Comparison of ENCODE assay signal across 1 cellular context in the genomic region with DNA sequence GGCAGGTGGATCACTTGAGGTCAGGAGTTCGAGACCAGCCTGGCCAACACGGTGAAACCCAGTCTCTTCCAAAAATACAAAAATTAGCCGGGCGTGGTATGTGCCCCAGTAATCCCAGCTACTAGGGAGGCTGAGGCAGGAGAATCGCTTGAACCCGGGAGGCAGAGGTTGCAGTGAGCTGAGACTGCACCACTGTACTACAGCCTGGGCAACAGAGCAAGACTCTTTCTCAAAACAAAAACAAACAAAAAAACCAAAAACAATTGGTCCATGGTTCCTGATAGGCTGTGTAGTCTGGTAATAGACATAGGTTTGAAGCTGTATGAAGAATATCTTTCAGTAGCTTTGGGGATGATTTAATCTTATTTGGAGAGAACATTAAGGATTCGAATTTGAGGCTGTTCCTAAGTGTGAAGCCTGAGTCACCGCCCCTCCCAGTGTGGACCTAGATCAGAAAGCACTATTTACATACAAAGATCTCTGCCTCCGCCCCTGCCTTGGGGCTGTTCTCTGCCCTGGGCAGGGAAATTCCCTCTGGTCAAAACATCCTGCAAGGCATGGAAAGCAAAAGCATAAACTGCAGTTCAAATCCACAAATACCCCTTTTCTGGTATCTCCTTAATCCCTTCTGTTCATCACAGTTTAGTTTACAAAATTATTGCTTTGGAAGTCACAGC.
TF ChIP-seq lines count a peak whose summit lies in the region.

No MANE protein-coding gene starts in this region.

TF ChIP-seq in GM12878, 131 proteins besides CTCF, POLR2A, EP300 and RAD21 (continued from another document and continues in another):
- TF ChIP-seq, protein P1, sequence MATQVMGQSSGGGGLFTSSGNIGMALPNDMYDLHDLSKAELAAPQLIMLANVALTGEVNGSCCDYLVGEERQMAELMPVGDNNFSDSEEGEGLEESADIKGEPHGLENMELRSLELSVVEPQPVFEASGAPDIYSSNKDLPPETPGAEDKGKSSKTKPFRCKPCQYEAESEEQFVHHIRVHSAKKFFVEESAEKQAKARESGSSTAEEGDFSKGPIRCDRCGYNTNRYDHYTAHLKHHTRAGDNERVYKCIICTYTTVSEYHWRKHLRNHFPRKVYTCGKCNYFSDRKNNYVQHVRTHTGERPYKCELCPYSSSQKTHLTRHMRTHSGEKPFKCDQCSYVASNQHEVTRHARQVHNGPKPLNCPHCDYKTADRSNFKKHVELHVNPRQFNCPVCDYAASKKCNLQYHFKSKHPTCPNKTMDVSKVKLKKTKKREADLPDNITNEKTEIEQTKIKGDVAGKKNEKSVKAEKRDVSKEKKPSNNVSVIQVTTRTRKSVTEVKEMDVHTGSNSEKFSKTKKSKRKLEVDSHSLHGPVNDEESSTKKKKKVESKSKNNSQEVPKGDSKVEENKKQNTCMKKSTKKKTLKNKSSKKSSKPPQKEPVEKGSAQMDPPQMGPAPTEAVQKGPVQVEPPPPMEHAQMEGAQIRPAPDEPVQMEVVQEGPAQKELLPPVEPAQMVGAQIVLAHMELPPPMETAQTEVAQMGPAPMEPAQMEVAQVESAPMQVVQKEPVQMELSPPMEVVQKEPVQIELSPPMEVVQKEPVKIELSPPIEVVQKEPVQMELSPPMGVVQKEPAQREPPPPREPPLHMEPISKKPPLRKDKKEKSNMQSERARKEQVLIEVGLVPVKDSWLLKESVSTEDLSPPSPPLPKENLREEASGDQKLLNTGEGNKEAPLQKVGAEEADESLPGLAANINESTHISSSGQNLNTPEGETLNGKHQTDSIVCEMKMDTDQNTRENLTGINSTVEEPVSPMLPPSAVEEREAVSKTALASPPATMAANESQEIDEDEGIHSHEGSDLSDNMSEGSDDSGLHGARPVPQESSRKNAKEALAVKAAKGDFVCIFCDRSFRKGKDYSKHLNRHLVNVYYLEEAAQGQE (IDR thresholded peaks at IDR 0.05; ENCODE audit: low read depth, low read length): no peak
- TF ChIP-seq MEF2A (IDR thresholded peaks at IDR 0.05; ENCODE audit: insufficient read depth, low read depth, low read length) (0 out of 2 replicates have a peak, but pooled peaks have one; percentile 31), GABPA (IDR thresholded peaks at IDR 0.05; ENCODE audit: low read depth) (no peak), ZNF24 (IDR thresholded peaks at IDR 0.05) (no peak), CHD1 (IDR thresholded peaks at IDR 0.05; ENCODE audit: low read depth, low read length) (no peak), PAX5 (IDR thresholded peaks at IDR 0.05; ENCODE audit: borderline replicate concordance, low read depth, low read length) (no peak), CREM (IDR thresholded peaks at IDR 0.05; ENCODE audit: low read depth) (peak; percentile 60; the same call in 1 of the 2 replicates), BACH1 (IDR thresholded peaks at IDR 0.05; ENCODE audit: borderline replicate concordance) (peak; percentile 17; the same call in 1 of the 2 replicates), ATF7 (IDR thresholded peaks at IDR 0.05; ENCODE audit: low read depth) (peak; percentile 46; the same call in 1 of the 2 replicates), RCOR1 (conservative IDR thresholded peaks at IDR 0.05; ENCODE audit: low read depth, low read length) (no peak), MEF2B (IDR thresholded peaks at IDR 0.05; ENCODE audit: partially characterized antibody, poor library complexity, severe bottlenecking) (peak; percentile 20), DPF2 (IDR thresholded peaks at IDR 0.05) (0 out of 2 replicates have a peak, but pooled peaks have one; percentile 12), RELA (IDR thresholded peaks at IDR 0.05; ENCODE audit: borderline replicate concordance, partially characterized antibody) (peak; percentile 75), BHLHE40 (IDR thresholded peaks at IDR 0.05; ENCODE audit: borderline replicate concordance in 1 of 2, low read depth in 2 of 2, low read length in 1 of 2) (0 out of 4 replicates have a peak, but pooled peaks of 1 of the 2 experiments have one; percentile 53), CBX3 (IDR thresholded peaks at IDR 0.05; ENCODE audit: borderline replicate concordance, low read depth) (no peak), SMC3 (IDR thresholded peaks at IDR 0.05; ENCODE audit: borderline replicate concordance, low read length) (no peak), MXI1 (IDR thresholded peaks at IDR 0.05; ENCODE audit: low read depth, low read length) (no peak), NR2C1 (IDR thresholded peaks at IDR 0.05) (no peak), POLR2AphosphoS2 (IDR thresholded peaks at IDR 0.05; ENCODE audit: low read depth, low read length) (no peak), IKZF1 (conservative IDR thresholded peaks at IDR 0.05) (peak; percentile 54), ZZZ3 (IDR thresholded peaks at IDR 0.05; ENCODE audit: control insufficient read depth, insufficient read length, low read depth) (no peak), POU2F2 (IDR thresholded peaks at IDR 0.05; ENCODE audit: borderline replicate concordance, low read depth, low read length) (peak; percentile 81; the same call in 1 of the 3 replicates), JUNB (IDR thresholded peaks at IDR 0.05) (peak; percentile 35; the same call in 1 of the 2 replicates)
- TF ChIP-seq, protein P2, sequence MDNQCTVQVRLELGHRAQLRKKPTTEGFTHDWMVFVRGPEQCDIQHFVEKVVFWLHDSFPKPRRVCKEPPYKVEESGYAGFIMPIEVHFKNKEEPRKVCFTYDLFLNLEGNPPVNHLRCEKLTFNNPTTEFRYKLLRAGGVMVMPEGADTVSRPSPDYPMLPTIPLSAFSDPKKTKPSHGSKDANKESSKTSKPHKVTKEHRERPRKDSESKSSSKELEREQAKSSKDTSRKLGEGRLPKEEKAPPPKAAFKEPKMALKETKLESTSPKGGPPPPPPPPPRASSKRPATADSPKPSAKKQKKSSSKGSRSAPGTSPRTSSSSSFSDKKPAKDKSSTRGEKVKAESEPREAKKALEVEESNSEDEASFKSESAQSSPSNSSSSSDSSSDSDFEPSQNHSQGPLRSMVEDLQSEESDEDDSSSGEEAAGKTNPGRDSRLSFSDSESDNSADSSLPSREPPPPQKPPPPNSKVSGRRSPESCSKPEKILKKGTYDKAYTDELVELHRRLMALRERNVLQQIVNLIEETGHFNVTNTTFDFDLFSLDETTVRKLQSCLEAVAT (IDR thresholded peaks at IDR 0.05): peak; percentile 49; the same call in 1 of the 2 replicates
- TF ChIP-seq, protein P3, sequence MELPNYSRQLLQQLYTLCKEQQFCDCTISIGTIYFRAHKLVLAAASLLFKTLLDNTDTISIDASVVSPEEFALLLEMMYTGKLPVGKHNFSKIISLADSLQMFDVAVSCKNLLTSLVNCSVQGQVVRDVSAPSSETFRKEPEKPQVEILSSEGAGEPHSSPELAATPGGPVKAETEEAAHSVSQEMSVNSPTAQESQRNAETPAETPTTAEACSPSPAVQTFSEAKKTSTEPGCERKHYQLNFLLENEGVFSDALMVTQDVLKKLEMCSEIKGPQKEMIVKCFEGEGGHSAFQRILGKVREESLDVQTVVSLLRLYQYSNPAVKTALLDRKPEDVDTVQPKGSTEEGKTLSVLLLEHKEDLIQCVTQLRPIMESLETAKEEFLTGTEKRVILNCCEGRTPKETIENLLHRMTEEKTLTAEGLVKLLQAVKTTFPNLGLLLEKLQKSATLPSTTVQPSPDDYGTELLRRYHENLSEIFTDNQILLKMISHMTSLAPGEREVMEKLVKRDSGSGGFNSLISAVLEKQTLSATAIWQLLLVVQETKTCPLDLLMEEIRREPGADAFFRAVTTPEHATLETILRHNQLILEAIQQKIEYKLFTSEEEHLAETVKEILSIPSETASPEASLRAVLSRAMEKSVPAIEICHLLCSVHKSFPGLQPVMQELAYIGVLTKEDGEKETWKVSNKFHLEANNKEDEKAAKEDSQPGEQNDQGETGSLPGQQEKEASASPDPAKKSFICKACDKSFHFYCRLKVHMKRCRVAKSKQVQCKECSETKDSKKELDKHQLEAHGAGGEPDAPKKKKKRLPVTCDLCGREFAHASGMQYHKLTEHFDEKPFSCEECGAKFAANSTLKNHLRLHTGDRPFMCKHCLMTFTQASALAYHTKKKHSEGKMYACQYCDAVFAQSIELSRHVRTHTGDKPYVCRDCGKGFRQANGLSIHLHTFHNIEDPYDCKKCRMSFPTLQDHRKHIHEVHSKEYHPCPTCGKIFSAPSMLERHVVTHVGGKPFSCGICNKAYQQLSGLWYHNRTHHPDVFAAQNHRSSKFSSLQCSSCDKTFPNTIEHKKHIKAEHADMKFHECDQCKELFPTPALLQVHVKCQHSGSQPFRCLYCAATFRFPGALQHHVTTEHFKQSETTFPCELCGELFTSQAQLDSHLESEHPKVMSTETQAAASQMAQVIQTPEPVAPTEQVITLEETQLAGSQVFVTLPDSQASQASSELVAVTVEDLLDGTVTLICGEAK (IDR thresholded peaks at IDR 0.05; ENCODE audit: borderline replicate concordance): no peak
- TF ChIP-seq, protein P4, sequence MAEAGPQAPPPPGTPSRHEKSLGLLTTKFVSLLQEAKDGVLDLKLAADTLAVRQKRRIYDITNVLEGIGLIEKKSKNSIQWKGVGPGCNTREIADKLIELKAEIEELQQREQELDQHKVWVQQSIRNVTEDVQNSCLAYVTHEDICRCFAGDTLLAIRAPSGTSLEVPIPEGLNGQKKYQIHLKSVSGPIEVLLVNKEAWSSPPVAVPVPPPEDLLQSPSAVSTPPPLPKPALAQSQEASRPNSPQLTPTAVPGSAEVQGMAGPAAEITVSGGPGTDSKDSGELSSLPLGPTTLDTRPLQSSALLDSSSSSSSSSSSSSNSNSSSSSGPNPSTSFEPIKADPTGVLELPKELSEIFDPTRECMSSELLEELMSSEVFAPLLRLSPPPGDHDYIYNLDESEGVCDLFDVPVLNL (IDR thresholded peaks at IDR 0.05; ENCODE audit: low read depth, low read length): no peak
- TF ChIP-seq, protein P5, sequence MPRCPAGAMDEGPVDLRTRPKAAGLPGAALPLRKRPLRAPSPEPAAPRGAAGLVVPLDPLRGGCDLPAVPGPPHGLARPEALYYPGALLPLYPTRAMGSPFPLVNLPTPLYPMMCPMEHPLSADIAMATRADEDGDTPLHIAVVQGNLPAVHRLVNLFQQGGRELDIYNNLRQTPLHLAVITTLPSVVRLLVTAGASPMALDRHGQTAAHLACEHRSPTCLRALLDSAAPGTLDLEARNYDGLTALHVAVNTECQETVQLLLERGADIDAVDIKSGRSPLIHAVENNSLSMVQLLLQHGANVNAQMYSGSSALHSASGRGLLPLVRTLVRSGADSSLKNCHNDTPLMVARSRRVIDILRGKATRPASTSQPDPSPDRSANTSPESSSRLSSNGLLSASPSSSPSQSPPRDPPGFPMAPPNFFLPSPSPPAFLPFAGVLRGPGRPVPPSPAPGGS (IDR thresholded peaks at IDR 0.05; ENCODE audit: borderline replicate concordance, insufficient read depth, low read depth, low read length, poor library complexity, severe bottlenecking): peak; percentile 82
- TF ChIP-seq, protein P6, sequence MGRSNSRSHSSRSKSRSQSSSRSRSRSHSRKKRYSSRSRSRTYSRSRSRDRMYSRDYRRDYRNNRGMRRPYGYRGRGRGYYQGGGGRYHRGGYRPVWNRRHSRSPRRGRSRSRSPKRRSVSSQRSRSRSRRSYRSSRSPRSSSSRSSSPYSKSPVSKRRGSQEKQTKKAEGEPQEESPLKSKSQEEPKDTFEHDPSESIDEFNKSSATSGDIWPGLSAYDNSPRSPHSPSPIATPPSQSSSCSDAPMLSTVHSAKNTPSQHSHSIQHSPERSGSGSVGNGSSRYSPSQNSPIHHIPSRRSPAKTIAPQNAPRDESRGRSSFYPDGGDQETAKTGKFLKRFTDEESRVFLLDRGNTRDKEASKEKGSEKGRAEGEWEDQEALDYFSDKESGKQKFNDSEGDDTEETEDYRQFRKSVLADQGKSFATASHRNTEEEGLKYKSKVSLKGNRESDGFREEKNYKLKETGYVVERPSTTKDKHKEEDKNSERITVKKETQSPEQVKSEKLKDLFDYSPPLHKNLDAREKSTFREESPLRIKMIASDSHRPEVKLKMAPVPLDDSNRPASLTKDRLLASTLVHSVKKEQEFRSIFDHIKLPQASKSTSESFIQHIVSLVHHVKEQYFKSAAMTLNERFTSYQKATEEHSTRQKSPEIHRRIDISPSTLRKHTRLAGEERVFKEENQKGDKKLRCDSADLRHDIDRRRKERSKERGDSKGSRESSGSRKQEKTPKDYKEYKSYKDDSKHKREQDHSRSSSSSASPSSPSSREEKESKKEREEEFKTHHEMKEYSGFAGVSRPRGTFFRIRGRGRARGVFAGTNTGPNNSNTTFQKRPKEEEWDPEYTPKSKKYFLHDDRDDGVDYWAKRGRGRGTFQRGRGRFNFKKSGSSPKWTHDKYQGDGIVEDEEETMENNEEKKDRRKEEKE (IDR thresholded peaks at IDR 0.05): no peak
- TF ChIP-seq, protein P7, sequence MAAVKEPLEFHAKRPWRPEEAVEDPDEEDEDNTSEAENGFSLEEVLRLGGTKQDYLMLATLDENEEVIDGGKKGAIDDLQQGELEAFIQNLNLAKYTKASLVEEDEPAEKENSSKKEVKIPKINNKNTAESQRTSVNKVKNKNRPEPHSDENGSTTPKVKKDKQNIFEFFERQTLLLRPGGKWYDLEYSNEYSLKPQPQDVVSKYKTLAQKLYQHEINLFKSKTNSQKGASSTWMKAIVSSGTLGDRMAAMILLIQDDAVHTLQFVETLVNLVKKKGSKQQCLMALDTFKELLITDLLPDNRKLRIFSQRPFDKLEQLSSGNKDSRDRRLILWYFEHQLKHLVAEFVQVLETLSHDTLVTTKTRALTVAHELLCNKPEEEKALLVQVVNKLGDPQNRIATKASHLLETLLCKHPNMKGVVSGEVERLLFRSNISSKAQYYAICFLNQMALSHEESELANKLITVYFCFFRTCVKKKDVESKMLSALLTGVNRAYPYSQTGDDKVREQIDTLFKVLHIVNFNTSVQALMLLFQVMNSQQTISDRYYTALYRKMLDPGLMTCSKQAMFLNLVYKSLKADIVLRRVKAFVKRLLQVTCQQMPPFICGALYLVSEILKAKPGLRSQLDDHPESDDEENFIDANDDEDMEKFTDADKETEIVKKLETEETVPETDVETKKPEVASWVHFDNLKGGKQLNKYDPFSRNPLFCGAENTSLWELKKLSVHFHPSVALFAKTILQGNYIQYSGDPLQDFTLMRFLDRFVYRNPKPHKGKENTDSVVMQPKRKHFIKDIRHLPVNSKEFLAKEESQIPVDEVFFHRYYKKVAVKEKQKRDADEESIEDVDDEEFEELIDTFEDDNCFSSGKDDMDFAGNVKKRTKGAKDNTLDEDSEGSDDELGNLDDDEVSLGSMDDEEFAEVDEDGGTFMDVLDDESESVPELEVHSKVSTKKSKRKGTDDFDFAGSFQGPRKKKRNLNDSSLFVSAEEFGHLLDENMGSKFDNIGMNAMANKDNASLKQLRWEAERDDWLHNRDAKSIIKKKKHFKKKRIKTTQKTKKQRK (IDR thresholded peaks at IDR 0.05; ENCODE audit: low read depth, low read length): no peak
- TF ChIP-seq, protein P8, sequence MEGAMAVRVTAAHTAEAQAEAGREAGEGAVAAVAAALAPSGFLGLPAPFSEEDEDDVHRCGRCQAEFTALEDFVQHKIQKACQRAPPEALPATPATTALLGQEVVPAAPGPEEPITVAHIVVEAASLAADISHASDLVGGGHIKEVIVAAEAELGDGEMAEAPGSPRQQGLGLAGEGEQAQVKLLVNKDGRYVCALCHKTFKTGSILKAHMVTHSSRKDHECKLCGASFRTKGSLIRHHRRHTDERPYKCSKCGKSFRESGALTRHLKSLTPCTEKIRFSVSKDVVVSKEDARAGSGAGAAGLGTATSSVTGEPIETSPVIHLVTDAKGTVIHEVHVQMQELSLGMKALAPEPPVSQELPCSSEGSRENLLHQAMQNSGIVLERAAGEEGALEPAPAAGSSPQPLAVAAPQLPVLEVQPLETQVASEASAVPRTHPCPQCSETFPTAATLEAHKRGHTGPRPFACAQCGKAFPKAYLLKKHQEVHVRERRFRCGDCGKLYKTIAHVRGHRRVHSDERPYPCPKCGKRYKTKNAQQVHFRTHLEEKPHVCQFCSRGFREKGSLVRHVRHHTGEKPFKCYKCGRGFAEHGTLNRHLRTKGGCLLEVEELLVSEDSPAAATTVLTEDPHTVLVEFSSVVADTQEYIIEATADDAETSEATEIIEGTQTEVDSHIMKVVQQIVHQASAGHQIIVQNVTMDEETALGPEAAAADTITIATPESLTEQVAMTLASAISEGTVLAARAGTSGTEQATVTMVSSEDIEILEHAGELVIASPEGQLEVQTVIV (IDR thresholded peaks at IDR 0.05; ENCODE audit: borderline replicate concordance, partially characterized antibody): no peak
